In the genomic region with DNA sequence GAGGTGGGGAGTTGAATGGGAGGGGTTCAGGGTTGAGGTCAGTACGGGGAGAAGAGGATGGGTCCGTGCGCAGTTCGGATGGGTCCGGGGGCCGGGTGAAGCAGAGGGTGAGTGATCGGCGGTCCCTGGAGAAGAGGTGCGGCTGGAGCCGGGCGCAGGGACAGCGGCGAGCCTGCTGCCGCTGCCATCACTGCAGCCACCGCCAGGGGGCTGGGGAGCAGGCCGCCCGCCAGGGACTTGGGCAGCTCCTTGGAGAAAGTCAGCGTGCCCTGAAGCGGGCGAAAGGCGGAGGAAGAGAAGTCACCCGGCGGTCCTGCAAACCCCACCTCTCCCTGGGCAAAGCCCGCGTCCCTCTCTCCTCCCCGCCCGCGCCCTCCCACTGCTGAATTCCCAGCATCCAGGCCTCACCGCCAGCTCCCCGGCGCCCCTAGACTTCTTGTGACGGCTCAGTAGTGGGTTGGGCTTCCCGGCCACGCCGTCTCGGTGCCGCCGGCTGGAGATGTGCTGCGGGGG, we compare ENCODE assay signal across 10 cellular contexts. TPM values are rescaled to one million over a fixed set of nuclear protein-coding genes. Genes with fewer than 3 reads are reported as not detected.
DNase-seq lines count a peak whose midpoint lies in the region; ATAC-seq and TF ChIP-seq lines count a peak whose summit lies in the region.
"Had no signal": no experiment of that assay in that cellular context is flagged by ENCODE, and none has a peak within 500 bp of the region (broad histone marks: within the 10 kb centered on the region; RNA-seq: fewer than 3 reads in every experiment).

No MANE protein-coding gene starts in this region.

- no peaks in the 10 kb centered on the region for H3K9me3 Mint-ChIP-seq in memory B cell
- H3K9me3 Mint-ChIP-seq: central memory CD8-positive, alpha-beta T cell had no signal

- no peaks in the 10 kb centered on the region for H3K27me3 ChIP-seq in thyroid gland

- intact Hi-C loops in thyroid gland (cut with DNase I): no loop called here

- H3K27ac Mint-ChIP-seq in memory B cell: no peak overlapping the region

- peaks cover 8 to 18% of the 10 kb centered on the region in 2 donors for H3K36me3 ChIP-seq in thyroid gland

- no peaks in the 10 kb centered on the region for H3K9me3 ChIP-seq in thyroid gland

- no peak for DNase-seq in GM13976 (ENCODE audit: low spot score)
- peak; percentile 58 for DNase-seq in RPMI8226
- DNase-seq in epidermal melanocyte (ENCODE audit: insufficient read length, low spot score): peak; percentile 86
- DNase-seq in memory B cell (ENCODE audit: low spot score in 2 of 2): no peak
- peak; percentile 82 to 86 for DNase-seq in thyroid gland
- no peak for DNase-seq in cortex of kidney (lab: John Stamatoyannopoulos, UW)
- DNase-seq in activated effector memory CD4-positive, alpha-beta T cell treated with Interleukin-2 at 50 U/mL for 16 hours: no peak

- H3K4me3 Mint-ChIP-seq in memory B cell: peak overlapping the region; percentile 49
- H3K4me3 Mint-ChIP-seq: central memory CD8-positive, alpha-beta T cell had no signal

- TF ChIP-seq CTCF in 22Rv1 (IDR thresholded peaks at IDR 0.05) (peak; percentile 98), GM13976 (IDR thresholded peaks at IDR 0.05; ENCODE audit: borderline replicate concordance, control extremely low read depth, extremely low read depth, insufficient read depth, missing control alignments) (peak; percentile 8), thyroid gland (IDR thresholded peaks at IDR 0.05) (peak; percentile 79 to 95 (median 88))

- in situ Hi-C loops in GM13976 (cut with MboI; ENCODE audit: low sequenced_read_pairs, unreplicated experiment): loop anchor here (5.0 kb wide), 1 partner anchor 153 kb away; no protein-coding TSS in a partner anchor

- TF ChIP-seq POLR2A in thyroid gland (IDR thresholded peaks at IDR 0.05): no peak

- 9 to 16% methylated on average over 6 to 37 of the region's 39 CpGs for WGBS in thyroid gland, 2 donors

- H3K27ac ChIP-seq in 22Rv1 (peak overlapping the region; percentile 77; the same call in 1 of the 2 replicates), thyroid gland (peak overlapping the region in 2 of 3 donors; percentile 63 to 67)

- no peak for ATAC-seq in memory B cell (ENCODE audit: low read depth)
- ATAC-seq: GM12878 had no signal

- H3K4me1 Mint-ChIP-seq in memory B cell: peaks cover 13% of the 10 kb centered on the region

- H3K27me3 Mint-ChIP-seq in memory B cell: no peaks in the 10 kb centered on the region
- H3K27me3 Mint-ChIP-seq: central memory CD8-positive, alpha-beta T cell had no signal

- H3K36me3 Mint-ChIP-seq in memory B cell: no peaks in the 10 kb centered on the region

- H3K4me1 ChIP-seq in thyroid gland: peaks cover 22 to 55% of the 10 kb centered on the region in 2 donors

- peak overlapping the region in 1 of 3 donors; percentile 15 for H3K4me3 ChIP-seq in thyroid gland (replicated peaks in 1 of 3)
- H3K4me3 ChIP-seq: GM12878 had no signal

RNA-seq across cellular contexts. Expression of a gene that starts 6.0 kb away (rescaled TPM):
- under 1 TPM in 2 of 4 donors, not detected in 2; 0.39 to 0.40 TPM for total RNA-seq in thyroid gland

RNA-seq across cellular contexts. Expression of a gene that starts 14.3 kb away (rescaled TPM):
- 10 to 100 TPM; 24.2 to 38.9 (median 29.3) TPM for total RNA-seq in thyroid gland

RNA-seq across cellular contexts. Expression of a gene that starts 45.3 kb away (rescaled TPM):
- 100 to 1,000 TPM; 181 to 284 (median 236) TPM for total RNA-seq in thyroid gland

RNA-seq across cellular contexts. Expression of a gene that starts 48.8 kb away (rescaled TPM):
- total RNA-seq in thyroid gland: 10 to 100 TPM; 40.3 to 64.5 (median 51.6) TPM

Comparison
In these comparisons a context has a peak if more than half of its experiments do, and no peak if none do; other contexts are left out.
1. CTCF ChIP-seq: peak in every context shown above with its lines; median percentile 98 in 22Rv1; 88 in thyroid gland; 8 in GM13976.
2. DNase-seq: peak in RPMI8226 (single experiment), epidermal melanocyte (single experiment) and thyroid gland (2 of 2); none in GM13976 (single experiment), memory B cell (0 of 2), cortex of kidney (single experiment) and activated effector memory CD4-positive, alpha-beta T cell treated with Interleukin-2 at 50 U/mL for 16 hours (single experiment).